In genomic region chr2:239304533-239305221, GRCh38 we compare ENCODE assay signal across 13 cellular contexts.
DNase-seq lines count a peak whose midpoint lies in the region; ATAC-seq and TF ChIP-seq lines count a peak whose summit lies in the region.
"Had no signal": no experiment of that assay in that cellular context is flagged by ENCODE, and none has a peak within 500 bp of the region (broad histone marks: within the 10 kb centered on the region; RNA-seq: fewer than 3 reads in every experiment).

No MANE protein-coding gene starts in this region.

- no peaks in the 10 kb centered on the region for H3K27me3 Mint-ChIP-seq in CD4-positive, alpha-beta T cell

- no peak for ATAC-seq in CD4-positive, alpha-beta T cell (ENCODE audit: poor library complexity)
- ATAC-seq in left colon: no peak
- ATAC-seq: lower lobe of right lung had no signal

- peak overlapping the region; percentile 78 to 97 (median 94) for H3K9ac ChIP-seq in skeletal muscle tissue (ENCODE audit: low read depth in 1 of 3, low read length in 3 of 3)

- H3K36me3 ChIP-seq in WERI-Rb-1: no peaks in the 10 kb centered on the region
- peaks cover 0 to 18% (median 3%) of the 10 kb centered on the region in 3 donors for H3K36me3 ChIP-seq in skeletal muscle tissue (ENCODE audit: control insufficient read depth in 3 of 3, insufficient read depth in 3 of 3, low read length in 3 of 3)
- H3K36me3 ChIP-seq: lower lobe of right lung had no signal

- CTCF ChIA-PET in CD4-positive, alpha-beta T cell (lab: Charles Lee): interaction anchor here (1.1 to 2.1 kb wide), 4 partner anchors 9 to 37 kb away, joined by 3 to 9 read pairs (median 4); no protein-coding TSS in a partner anchor

- no peak for DNase-seq in CD4-positive, alpha-beta T cell
- DNase-seq in WERI-Rb-1: no peak
- DNase-seq in left colon: peak; percentile 15 to 24
- DNase-seq in stimulated activated CD4-positive, alpha-beta T cell treated with anti-CD3 and anti-CD28 coated beads, Interleukin-4, amount 100 ng/mL, for 1 hour: no peak
- no peak for DNase-seq in HuH-7 (ENCODE audit: low spot score)
- no peak for DNase-seq in NCI-H524 (lab: John Stamatoyannopoulos, UW)
- DNase-seq: HCEC 1CT; hypothalamus; lower lobe of right lung; NCI-H2081 treated with DMSO at 0.1 percent for 48 hours; stimulated activated CD4-positive, alpha-beta T cell treated with anti-CD3 and anti-CD28 coated beads, Interleukin-1b, Interleukin-23, amount 100 ng/mL, for 48 hours had no signal

- intact Hi-C loops in CD4-positive, alpha-beta T cell (cut with DNase I, micrococcal nuclease): no loop called here
- intact Hi-C loops in left colon (cut with DNase I, micrococcal nuclease): no loop called here

- no peaks in the 10 kb centered on the region for H3K9me3 Mint-ChIP-seq in CD4-positive, alpha-beta T cell

- H3K4me3 ChIP-seq in WERI-Rb-1 (ENCODE audit: low read depth, low read length): no peak overlapping the region
- H3K4me3 ChIP-seq in skeletal muscle tissue (ENCODE audit: low read length in 3 of 3): peak overlapping the region; percentile 35 to 91 (median 70)
- H3K4me3 ChIP-seq: lower lobe of right lung, SK-N-MC had no signal

- peak overlapping the region; percentile 82 for H3K27ac Mint-ChIP-seq in CD4-positive, alpha-beta T cell

- H3K27ac ChIP-seq in CD4-positive, alpha-beta T cell (ENCODE audit: low read depth, low read length): no peak overlapping the region
- H3K27ac ChIP-seq in WERI-Rb-1 (peak overlapping the region; percentile 47), skeletal muscle tissue (ENCODE audit: low read depth, low read length) (peak overlapping the region; percentile 98)
- H3K27ac ChIP-seq: lower lobe of right lung, SK-N-MC had no signal

- peaks cover 41% of the 10 kb centered on the region for H3K4me1 Mint-ChIP-seq in CD4-positive, alpha-beta T cell (ENCODE audit: low read depth)

- H3K4me3 Mint-ChIP-seq in CD4-positive, alpha-beta T cell: no peak overlapping the region

- TF ChIP-seq CTCF in CD4-positive, alpha-beta T cell (IDR thresholded peaks at IDR 0.05): no peak
- TF ChIP-seq CTCF in WERI-Rb-1 (IDR thresholded peaks at IDR 0.05; ENCODE audit: low read depth, low read length): no peak

- POLR2A ChIA-PET in CD4-positive, alpha-beta T cell (lab: Charles Lee): interaction anchor here (1.4 to 2.3 kb wide), 3 partner anchors 10 to 96 kb away, joined by 5 to 9 read pairs (median 7); partner anchors contain the start of gene HDAC4

- H3K9me3 ChIP-seq in CD4-positive, alpha-beta T cell (ENCODE audit: control insufficient read depth, low read length): no peaks in the 10 kb centered on the region
- H3K9me3 ChIP-seq in WERI-Rb-1 (ENCODE audit: severe bottlenecking) (no peaks in the 10 kb centered on the region), skeletal muscle tissue (ENCODE audit: control insufficient read depth in 3 of 3, low read length in 3 of 3) (no peaks in the 10 kb centered on the region)
- H3K9me3 ChIP-seq: lower lobe of right lung had no signal

- no peaks in the 10 kb centered on the region for H3K27me3 ChIP-seq in CD4-positive, alpha-beta T cell (ENCODE audit: control insufficient read depth, insufficient read depth, low read length)
- H3K27me3 ChIP-seq in WERI-Rb-1 (ENCODE audit: insufficient read depth, low read depth, severe bottlenecking) (no peaks in the 10 kb centered on the region), skeletal muscle tissue (ENCODE audit: control insufficient read depth in 3 of 3, insufficient read depth in 3 of 3, low read length in 3 of 3) (no peaks in the 10 kb centered on the region)

- H3K4me1 ChIP-seq in skeletal muscle tissue (ENCODE audit: control insufficient read depth in 3 of 3, insufficient read depth in 3 of 3, low read length in 3 of 3): peaks cover 83 to 97% (median 88%) of the 10 kb centered on the region in 3 donors

- no peaks in the 10 kb centered on the region for H3K36me3 Mint-ChIP-seq in CD4-positive, alpha-beta T cell (ENCODE audit: low read depth)

Comparison
In these comparisons a context has a peak if more than half of its experiments do, and no peak if none do; other contexts are left out.
1. DNase-seq: peak in left colon (2 of 2); none in CD4-positive, alpha-beta T cell (0 of 10), WERI-Rb-1 (single experiment), stimulated activated CD4-positive, alpha-beta T cell treated with anti-CD3 and anti-CD28 coated beads, Interleukin-4, amount 100 ng/mL, for 1 hour (single experiment), HuH-7 (single experiment) and NCI-H524 (0 of 2).